Comparison of ENCODE assay signal across 15 cellular contexts in the genomic region with DNA sequence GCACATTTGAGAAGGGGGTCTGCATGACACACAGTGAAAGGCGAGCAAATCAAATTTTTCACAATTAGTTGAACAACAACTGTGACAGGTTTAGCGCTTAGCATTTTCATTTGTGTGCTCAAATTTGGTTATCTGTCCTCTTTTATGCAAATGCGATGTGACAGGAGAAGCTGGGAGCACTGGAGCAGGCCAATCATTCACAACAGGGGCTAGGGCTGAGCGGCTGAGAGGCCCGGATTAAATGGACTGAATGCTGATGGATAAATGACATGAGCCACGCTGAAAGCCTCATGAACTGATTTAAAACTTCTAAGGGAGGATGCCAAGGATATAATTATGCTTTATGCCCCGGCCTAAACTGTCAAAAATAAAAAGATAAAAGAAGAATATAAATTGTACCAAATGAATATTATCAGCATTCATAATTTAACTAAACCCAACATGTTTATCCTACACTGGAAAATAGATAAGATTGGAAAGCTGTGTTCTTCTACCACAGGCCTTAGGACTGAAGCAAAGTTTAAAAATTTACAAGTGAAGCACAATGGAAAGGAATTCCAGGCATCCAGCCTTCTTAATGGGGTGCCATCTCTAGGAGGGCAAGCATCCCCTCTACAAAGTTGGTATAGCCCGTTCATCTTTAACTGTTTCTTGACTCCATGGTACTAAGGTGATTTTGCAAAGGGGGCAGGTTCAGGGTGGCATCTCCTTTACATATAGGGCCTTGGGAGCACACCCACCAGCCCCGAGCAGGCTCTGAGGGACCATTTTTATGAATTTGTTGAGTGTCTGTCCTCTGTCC.
"Had no signal": no experiment of that assay in that cellular context is flagged by ENCODE, and none has a peak within 500 bp of the region (broad histone marks: within the 10 kb centered on the region; RNA-seq: fewer than 3 reads in every experiment).

No MANE protein-coding gene starts in this region.

- ATAC-seq: activated CD8-positive, alpha-beta T cell treated with anti-CD3 and anti-CD28 coated beads, Interleukin-2, amount 10 ng/mL, durations not matched to agents 7 days and 5 days; left lobe of liver; natural killer cell; sciatic nerve had no signal

- H3K4me3 ChIP-seq: adrenal gland, prostate gland, spleen had no signal

- DNase-seq: activated CD4-positive, alpha-beta T cell treated with anti-CD3 and anti-CD28 coated beads for 48 hours; activated CD8-positive, alpha-beta T cell treated with anti-CD3 and anti-CD28 coated beads, Interleukin-2, amount 10 ng/mL, durations not matched to agents 7 days and 5 days; activated naive CD4-positive, alpha-beta T cell treated with anti-CD3 and anti-CD28 coated beads, Interleukin-2, amount 50 U/mL, for 16 hours; adrenal gland; caudate nucleus; hippocampal formation; natural killer cell; spleen; stimulated activated CD4-positive, alpha-beta T cell treated with anti-CD3 and anti-CD28 coated beads, Interleukin-1b, Interleukin-23, amount 100 ng/mL, for 48 hours; stimulated activated naive CD4-positive, alpha-beta T cell; substantia nigra; trophoblast cell had no signal

- H3K36me3 Mint-ChIP-seq: natural killer cell had no signal

- H3K4me3 Mint-ChIP-seq: activated CD8-positive, alpha-beta T cell treated with anti-CD3 and anti-CD28 coated beads, Interleukin-2, amount 10 ng/mL, durations not matched to agents 7 days and 5 days; natural killer cell had no signal

- H3K9me3 Mint-ChIP-seq: natural killer cell had no signal

- H3K27ac Mint-ChIP-seq: activated CD8-positive, alpha-beta T cell treated with anti-CD3 and anti-CD28 coated beads, Interleukin-2, amount 10 ng/mL, durations not matched to agents 7 days and 5 days; natural killer cell had no signal

- H3K27me3 ChIP-seq: adrenal gland, spleen had no signal

- H3K4me1 ChIP-seq: adrenal gland, prostate gland, spleen had no signal

- H3K27ac ChIP-seq: adrenal gland, prostate gland, spleen had no signal

- H3K36me3 ChIP-seq: adrenal gland, prostate gland, spleen had no signal

- H3K4me1 Mint-ChIP-seq: natural killer cell had no signal
